ENCODE assay signal across 12 cellular contexts in genomic region chr1:161610198-161610597, GRCh38. TPM values are rescaled to one million over a fixed set of nuclear protein-coding genes. Genes with fewer than 3 reads are reported as not detected.
"Had no signal": no experiment of that assay in that cellular context is flagged by ENCODE, and none has a peak within 500 bp of the region (broad histone marks: within the 10 kb centered on the region; RNA-seq: fewer than 3 reads in every experiment).

No MANE protein-coding gene starts in this region.

RNA-seq across cellular contexts. Expression of gene FCGR3B, which starts 20.8 kb away (rescaled TPM):
- total RNA-seq: activated CD4-positive, alpha-beta memory T cell treated with anti-CD3 and anti-CD28 coated beads, Interleukin-2, amount 10 ng/mL, durations not matched to agents 7 days and 5 days; activated CD8-positive, alpha-beta memory T cell treated with anti-CD3 and anti-CD28 coated beads for 36 hours; activated naive CD8-positive, alpha-beta T cell treated with anti-CD3 and anti-CD28 coated beads, Interleukin-2, amount 10 ng/mL, durations not matched to agents 7 days and 5 days; activated T-helper 17 cell treated with anti-CD3 and anti-CD28 coated beads, Interleukin-2, amount 50 U/mL, for 72 hours; ascending aorta; body of pancreas; IMR-90; NCI-H460; OCI-LY7; SJCRH30; T-helper 1 cell treated with Interleukin-12 subunit alpha and Interleukin-12 subunit beta and Interleukin-4 antibody, amounts not matched to agents 30 ng/mL and 1 ng/mL, for 36 hours had no signal
- polyA plus RNA-seq: IMR-90, SK-N-SH had no signal

RNA-seq across cellular contexts. Expression of gene FCGR2B, which starts 52.7 kb away (rescaled TPM):
- total RNA-seq: activated CD8-positive, alpha-beta memory T cell treated with anti-CD3 and anti-CD28 coated beads for 36 hours; IMR-90; NCI-H460; SJCRH30; T-helper 1 cell treated with Interleukin-12 subunit alpha and Interleukin-12 subunit beta and Interleukin-4 antibody, amounts not matched to agents 30 ng/mL and 1 ng/mL, for 36 hours had no signal
- polyA plus RNA-seq: IMR-90 had no signal
